19 cellular contexts compared by ENCODE assay signal in the genomic region with DNA sequence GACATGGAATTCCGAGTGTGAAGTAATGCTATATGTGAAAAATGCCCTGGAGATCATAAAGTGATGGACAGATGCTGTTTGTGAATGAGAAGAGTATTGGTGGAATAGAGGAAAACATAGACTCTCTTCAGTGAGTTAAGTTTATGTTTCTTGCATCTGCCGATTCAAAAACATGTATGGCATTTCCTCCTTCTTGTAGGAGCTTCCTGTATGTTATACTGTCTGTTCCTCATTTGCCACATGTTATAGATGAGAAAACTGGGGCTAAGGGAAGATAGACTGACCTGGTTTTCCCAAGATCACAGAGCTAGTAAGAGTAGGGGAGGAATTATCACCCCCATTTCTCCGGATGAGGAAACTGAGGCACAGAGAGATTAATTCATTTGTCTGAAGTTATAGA. TPM values are rescaled to one million over a fixed set of nuclear protein-coding genes. Genes with fewer than 3 reads are reported as not detected.
DNase-seq lines count a peak whose midpoint lies in the region; ATAC-seq, FAIRE-seq and TF ChIP-seq lines count a peak whose summit lies in the region.
"Had no signal": no experiment of that assay in that cellular context is flagged by ENCODE, and none has a peak within 500 bp of the region (broad histone marks: within the 10 kb centered on the region; RNA-seq: fewer than 3 reads in every experiment).

No MANE protein-coding gene starts in this region.

- DNase-seq in astrocyte (ENCODE audit: low read depth): no peak
- peak in 1 of 9 donors; percentile 14 for DNase-seq in naive thymus-derived CD4-positive, alpha-beta T cell
- no peak for DNase-seq in NCI-H1694 (lab: John Stamatoyannopoulos, UW)
- no peak for DNase-seq in CD4-positive, alpha-beta T cell
- DNase-seq in mucosa of descending colon: no peak
- no peak for DNase-seq in Calu3
- DNase-seq: activated CD4-positive, alpha-beta T cell treated with anti-CD3 and anti-CD28 coated beads, Interleukin-2, amount 50 U/mL, for 1 hour; activated T-cell treated with anti-CD3 and anti-CD28 coated beads, Interleukin-2, amount 50 U/mL, for 4 hours; CD8-positive, alpha-beta T cell; heart right ventricle; NCI-H1105; Peyer's patch; stimulated activated CD4-positive, alpha-beta T cell treated with anti-CD3 and anti-CD28 coated beads, Interleukin-1b, Interleukin-23, amount 100 ng/mL, for 48 hours had no signal

- H3K9me3 ChIP-seq in DOHH2 (ENCODE audit: control insufficient read depth, insufficient read depth, low read length) (no peaks in the 10 kb centered on the region), Loucy (ENCODE audit: insufficient read depth, low read depth, low read length) (no peaks in the 10 kb centered on the region), astrocyte (ENCODE audit: insufficient read depth, low read depth, low read length) (no peaks in the 10 kb centered on the region), mucosa of descending colon (no peaks in the 10 kb centered on the region)
- no peaks in the 10 kb centered on the region for H3K9me3 ChIP-seq in naive thymus-derived CD4-positive, alpha-beta T cell (ENCODE audit: control insufficient read depth in 2 of 3, low read length in 3 of 3)
- H3K9me3 ChIP-seq in CD4-positive, alpha-beta T cell (ENCODE audit: control insufficient read depth, low read length): no peaks in the 10 kb centered on the region
- H3K9me3 ChIP-seq: heart right ventricle, Peyer's patch had no signal

- FAIRE-seq in astrocyte (lab: Jason Lieb, UNC): no peak

- H3K79me2 ChIP-seq in DOHH2 (ENCODE audit: control insufficient read depth, low read length) (no peaks in the 10 kb centered on the region), Loucy (ENCODE audit: insufficient read depth, low read length) (no peaks in the 10 kb centered on the region), astrocyte (ENCODE audit: insufficient read depth, low read length) (no peaks in the 10 kb centered on the region)

- H3K9me3 Mint-ChIP-seq in astrocyte (ENCODE audit: unreplicated experiment): peaks cover 4% of the 10 kb centered on the region
- H3K9me3 Mint-ChIP-seq in naive thymus-derived CD4-positive, alpha-beta T cell: peaks cover 0 to 4% (median 0%) of the 10 kb centered on the region in 11 donors
- H3K9me3 Mint-ChIP-seq in CD4-positive, alpha-beta T cell: no peaks in the 10 kb centered on the region
- H3K9me3 Mint-ChIP-seq in Calu3 (ENCODE audit: low read depth, unreplicated experiment): no peaks in the 10 kb centered on the region
- H3K9me3 Mint-ChIP-seq: activated T-cell treated with anti-CD3 and anti-CD28 coated beads, Interleukin-2, amount 50 U/mL, for 4 hours; CD8-positive, alpha-beta T cell; central memory CD8-positive, alpha-beta T cell; GM23338 had no signal

- peaks cover 3% of the 10 kb centered on the region for H3K27me3 Mint-ChIP-seq in astrocyte (ENCODE audit: low read depth, unreplicated experiment)
- no peaks in the 10 kb centered on the region for H3K27me3 Mint-ChIP-seq in naive thymus-derived CD4-positive, alpha-beta T cell
- no peaks in the 10 kb centered on the region for H3K27me3 Mint-ChIP-seq in CD4-positive, alpha-beta T cell
- H3K27me3 Mint-ChIP-seq in Calu3 (ENCODE audit: unreplicated experiment): peaks cover 84% of the 10 kb centered on the region
- H3K27me3 Mint-ChIP-seq: central memory CD8-positive, alpha-beta T cell had no signal

- no peaks in the 10 kb centered on the region for H3K9me2 ChIP-seq in DOHH2 (replicated peaks; ENCODE audit: control insufficient read depth, low read length)
- no peaks in the 10 kb centered on the region for H3K9me2 ChIP-seq in Loucy (replicated peaks; ENCODE audit: low read depth, low read length)

- H3F3A ChIP-seq in DOHH2 (ENCODE audit: control insufficient read depth, insufficient read depth) (no peaks in the 10 kb centered on the region), Loucy (ENCODE audit: low read depth) (no peaks in the 10 kb centered on the region)

- intact Hi-C loops in naive thymus-derived CD4-positive, alpha-beta T cell (cut with micrococcal nuclease): no loop called here
- intact Hi-C loops in CD4-positive, alpha-beta T cell (cut with DNase I, micrococcal nuclease): no loop called here
- intact Hi-C loops in mucosa of descending colon (cut with DNase I, micrococcal nuclease): no loop called here
- intact Hi-C loops in Calu3 (cut with micrococcal nuclease; ENCODE audit: unreplicated experiment): no loop called here

- H3K27ac Mint-ChIP-seq in astrocyte (ENCODE audit: unreplicated experiment) (no peak overlapping the region), Calu3 (ENCODE audit: unreplicated experiment) (no peak overlapping the region)
- H3K27ac Mint-ChIP-seq in naive thymus-derived CD4-positive, alpha-beta T cell: peak overlapping the region in 8 of 9 donors; percentile 6 to 84 (median 38)
- no peak overlapping the region for H3K27ac Mint-ChIP-seq in CD4-positive, alpha-beta T cell
- H3K27ac Mint-ChIP-seq: CD8-positive, alpha-beta T cell; GM23338 had no signal

- H3K4me1 Mint-ChIP-seq in astrocyte (ENCODE audit: low read depth, unreplicated experiment) (peaks cover 17% of the 10 kb centered on the region), Calu3 (ENCODE audit: low read depth, unreplicated experiment) (peaks cover 7% of the 10 kb centered on the region)
- peaks cover 16 to 40% (median 32%) of the 10 kb centered on the region in 7 donors for H3K4me1 Mint-ChIP-seq in naive thymus-derived CD4-positive, alpha-beta T cell
- H3K4me1 Mint-ChIP-seq in CD4-positive, alpha-beta T cell (ENCODE audit: low read depth): peaks cover 32% of the 10 kb centered on the region

- no peak overlapping the region for H3K4me3 Mint-ChIP-seq in astrocyte (ENCODE audit: unreplicated experiment)
- H3K4me3 Mint-ChIP-seq in naive thymus-derived CD4-positive, alpha-beta T cell: peak overlapping the region in 3 of 10 donors; percentile 6 to 24 (median 18)
- H3K4me3 Mint-ChIP-seq in CD4-positive, alpha-beta T cell: no peak overlapping the region
- H3K4me3 Mint-ChIP-seq in Calu3 (ENCODE audit: low read depth, unreplicated experiment): no peak overlapping the region
- H3K4me3 Mint-ChIP-seq: activated T-cell treated with anti-CD3 and anti-CD28 coated beads, Interleukin-2, amount 50 U/mL, for 4 hours; CD8-positive, alpha-beta T cell; central memory CD8-positive, alpha-beta T cell; GM23338 had no signal

- no peaks in the 10 kb centered on the region for H3K36me3 ChIP-seq in DOHH2 (ENCODE audit: control insufficient read depth, low read length)
- H3K36me3 ChIP-seq in Loucy (ENCODE audit: insufficient read depth, low read length): no peaks in the 10 kb centered on the region
- no peaks in the 10 kb centered on the region for H3K36me3 ChIP-seq in astrocyte (ENCODE audit: insufficient read depth, low read length)
- no peaks in the 10 kb centered on the region for H3K36me3 ChIP-seq in naive thymus-derived CD4-positive, alpha-beta T cell (ENCODE audit: control insufficient read depth in 2 of 3, insufficient read depth in 3 of 3, low read length in 3 of 3)
- no peaks in the 10 kb centered on the region for H3K36me3 ChIP-seq in mucosa of descending colon (ENCODE audit: low read depth)
- H3K36me3 ChIP-seq: heart right ventricle, Peyer's patch had no signal

- H3K4me1 ChIP-seq in DOHH2 (ENCODE audit: control insufficient read depth, low read length) (peaks cover 13% of the 10 kb centered on the region), Loucy (ENCODE audit: insufficient read depth, low read length, poor library complexity, severe bottlenecking) (peaks cover 15% of the 10 kb centered on the region), astrocyte (ENCODE audit: insufficient read depth, low read length) (peaks cover 4% of the 10 kb centered on the region), mucosa of descending colon (ENCODE audit: low read depth) (no peaks in the 10 kb centered on the region)
- peaks cover 7 to 22% of the 10 kb centered on the region in 2 donors for H3K4me1 ChIP-seq in naive thymus-derived CD4-positive, alpha-beta T cell (ENCODE audit: control insufficient read depth in 2 of 2, insufficient read depth in 2 of 2, low read length in 2 of 2)

- H3K4me3 ChIP-seq in DOHH2 (ENCODE audit: low read length): no peak overlapping the region
- H3K4me3 ChIP-seq in Loucy (ENCODE audit: low read length, poor library complexity, severe bottlenecking): no peak overlapping the region
- H3K4me3 ChIP-seq in astrocyte (ENCODE audit: insufficient read depth, low read depth, low read length): no peak overlapping the region
- H3K4me3 ChIP-seq in naive thymus-derived CD4-positive, alpha-beta T cell (ENCODE audit: low read length): no peak overlapping the region
- no peak overlapping the region for H3K4me3 ChIP-seq in mucosa of descending colon
- H3K4me3 ChIP-seq: GM23338, heart right ventricle, Peyer's patch had no signal

- no peak for TF ChIP-seq CTCF in DOHH2 (IDR thresholded peaks at IDR 0.05; ENCODE audit: low read depth, low read length, poor library complexity, severe bottlenecking)
- no peak for TF ChIP-seq CTCF in Loucy (conservative IDR thresholded peaks at IDR 0.05; ENCODE audit: low read length)
- TF ChIP-seq CTCF in astrocyte (IDR thresholded peaks at IDR 0.05; ENCODE audit: insufficient read depth, low read depth, low read length): no peak
- TF ChIP-seq CTCF in CD4-positive, alpha-beta T cell (IDR thresholded peaks at IDR 0.05): no peak
- no peak for TF ChIP-seq CTCF in mucosa of descending colon (IDR thresholded peaks at IDR 0.05)
- TF ChIP-seq CTCF in Calu3 (IDR thresholded peaks at IDR 0.05; ENCODE audit: unreplicated experiment): no peak

- CTCF ChIA-PET in naive thymus-derived CD4-positive, alpha-beta T cell (lab: Charles Lee): interaction anchor here (1.4 kb wide), 1 partner anchor 108 kb away, joined by 3 read pairs; no protein-coding TSS in a partner anchor
- CTCF ChIA-PET in CD4-positive, alpha-beta T cell (lab: Charles Lee): interaction anchor here (1.1 kb wide), 1 partner anchor 166 kb away, joined by 3 read pairs; no protein-coding TSS in a partner anchor
- CTCF ChIA-PET in Calu3 (lab: Charles Lee): no interaction called here

- H3K4me2 ChIP-seq in DOHH2 (ENCODE audit: low read length) (0 out of 2 replicates have a peak overlapping the region, but pooled peaks have one; percentile 5), Loucy (ENCODE audit: low read depth, low read length, poor library complexity, severe bottlenecking) (no peak overlapping the region), astrocyte (ENCODE audit: low read length) (peak overlapping the region; percentile 42)
- H3K4me2 ChIP-seq: GM23338 had no signal

- BruUV-seq in Calu3 (replicated peaks; lab: Mats Ljungman, UMichigan): no TSS peak

- POLR2A ChIA-PET in naive thymus-derived CD4-positive, alpha-beta T cell (lab: Charles Lee): interaction anchor here (0.6 to 0.9 kb wide), 3 partner anchors 35 to 131 kb away, joined by 3 to 5 read pairs (median 4); no protein-coding TSS in a partner anchor
- POLR2A ChIA-PET in CD4-positive, alpha-beta T cell (lab: Charles Lee): interaction anchor here (1.6 kb wide), 1 partner anchor 98 kb away, joined by 3 read pairs; a partner anchor contains a TSS

- no peaks in the 10 kb centered on the region for H4K20me1 ChIP-seq in DOHH2 (ENCODE audit: control insufficient read depth, insufficient read depth, low read depth, low read length)
- no peaks in the 10 kb centered on the region for H4K20me1 ChIP-seq in Loucy (ENCODE audit: insufficient read depth, low read length, poor library complexity, severe bottlenecking)
- H4K20me1 ChIP-seq in astrocyte (ENCODE audit: insufficient read depth, low read length): no peaks in the 10 kb centered on the region

- no peak overlapping the region for H3K27ac ChIP-seq in DOHH2 (ENCODE audit: low read depth, low read length)
- no peak overlapping the region for H3K27ac ChIP-seq in astrocyte (ENCODE audit: low read depth, low read length)
- no peak overlapping the region for H3K27ac ChIP-seq in naive thymus-derived CD4-positive, alpha-beta T cell (ENCODE audit: low read depth, low read length)
- H3K27ac ChIP-seq in CD4-positive, alpha-beta T cell (ENCODE audit: low read depth, low read length): no peak overlapping the region

- H3K27me3 ChIP-seq in DOHH2 (ENCODE audit: control insufficient read depth, low read length) (peaks cover 15% of the 10 kb centered on the region), Loucy (ENCODE audit: insufficient read depth, low read length, poor library complexity, severe bottlenecking) (no peaks in the 10 kb centered on the region), astrocyte (ENCODE audit: insufficient read depth, low read length) (peaks cover 5% of the 10 kb centered on the region)
- H3K27me3 ChIP-seq in naive thymus-derived CD4-positive, alpha-beta T cell (ENCODE audit: control insufficient read depth in 2 of 2, insufficient read depth in 2 of 2, low read length in 2 of 2): no peaks in the 10 kb centered on the region
- H3K27me3 ChIP-seq in CD4-positive, alpha-beta T cell (ENCODE audit: control insufficient read depth, insufficient read depth, low read length): no peaks in the 10 kb centered on the region
- H3K27me3 ChIP-seq: heart right ventricle, Peyer's patch had no signal

- ATAC-seq in naive thymus-derived CD4-positive, alpha-beta T cell: peak; percentile 53
- ATAC-seq in CD4-positive, alpha-beta T cell (ENCODE audit: poor library complexity): no peak
- no peak for ATAC-seq in mucosa of descending colon
- ATAC-seq: activated T-cell treated with anti-CD3 and anti-CD28 coated beads, Interleukin-2, amount 50 U/mL, for 4 hours; CD8-positive, alpha-beta T cell; GM23338 had no signal

- H3K36me3 Mint-ChIP-seq in astrocyte (ENCODE audit: low read depth, unreplicated experiment) (no peaks in the 10 kb centered on the region), Calu3 (ENCODE audit: insufficient read depth, unreplicated experiment) (no peaks in the 10 kb centered on the region)
- H3K36me3 Mint-ChIP-seq in naive thymus-derived CD4-positive, alpha-beta T cell: peaks cover 0 to 4% (median 0%) of the 10 kb centered on the region in 5 donors
- no peaks in the 10 kb centered on the region for H3K36me3 Mint-ChIP-seq in CD4-positive, alpha-beta T cell (ENCODE audit: low read depth)
- H3K36me3 Mint-ChIP-seq: CD8-positive, alpha-beta T cell had no signal

- peak overlapping the region; percentile 52 for H2AFZ ChIP-seq in Loucy (ENCODE audit: low read length)
- peak overlapping the region; percentile 9 for H2AFZ ChIP-seq in astrocyte (ENCODE audit: low read depth, low read length)
- H2AFZ ChIP-seq: GM23338 had no signal

- H3K9ac ChIP-seq in Loucy (ENCODE audit: low read depth, low read length, poor library complexity, severe bottlenecking) (no peak overlapping the region), astrocyte (ENCODE audit: low read length) (no peak overlapping the region)

RNA-seq across cellular contexts. Expression of a gene that starts 41.1 kb away (rescaled TPM):
- total RNA-seq in astrocyte (not detected in 2 replicates), mucosa of descending colon (not detected), Calu3 (2022) (not detected in 2 replicates)
- not detected for total RNA-seq in naive thymus-derived CD4-positive, alpha-beta T cell
- not detected for polyA plus RNA-seq in naive thymus-derived CD4-positive, alpha-beta T cell
- total RNA-seq in CD4-positive, alpha-beta T cell: not detected
- total RNA-seq: activated T-cell treated with anti-CD3 and anti-CD28 coated beads, Interleukin-2, amount 50 U/mL, for 4 hours; CD8-positive, alpha-beta T cell; GM23338; heart right ventricle; Peyer's patch; renal cortical epithelial cell; T-helper 1 cell treated with Interleukin-12 subunit alpha and Interleukin-12 subunit beta and Interleukin-4 antibody, amounts not matched to agents 30 ng/mL and 1 ng/mL, for 36 hours had no signal
- polyA plus RNA-seq: GM23338, heart right ventricle had no signal

RNA-seq across cellular contexts. Expression of a gene that starts 52.0 kb away (rescaled TPM):
- not detected in 2 replicates for total RNA-seq in astrocyte
- 1 to 10 TPM in 2 of 5 experiments, under 1 TPM in 2, not detected in 1; 0.19 to 2.7 (median 0.69) TPM for total RNA-seq in naive thymus-derived CD4-positive, alpha-beta T cell
- not detected for polyA plus RNA-seq in naive thymus-derived CD4-positive, alpha-beta T cell
- under 1 TPM; 0.27 to 0.87 TPM for total RNA-seq in CD4-positive, alpha-beta T cell
- 1 to 10 TPM; 1.0 to 2.9 (median 2.8) TPM for total RNA-seq in mucosa of descending colon
- not detected in 2 replicates for total RNA-seq in Calu3 (2022)
- total RNA-seq: GM23338, renal cortical epithelial cell had no signal
- polyA plus RNA-seq: GM23338 had no signal

RNA-seq across cellular contexts. Expression of a gene that starts 53.8 kb away (rescaled TPM):
- 0.23 TPM in 1 of 2 replicates, not detected in the other for total RNA-seq in astrocyte
- not detected for total RNA-seq in naive thymus-derived CD4-positive, alpha-beta T cell
- polyA plus RNA-seq in naive thymus-derived CD4-positive, alpha-beta T cell: not detected
- not detected for total RNA-seq in CD4-positive, alpha-beta T cell
- not detected for total RNA-seq in mucosa of descending colon
- not detected in 2 replicates for total RNA-seq in Calu3 (2022)
- total RNA-seq: CD8-positive, alpha-beta T cell; GM23338; heart right ventricle; Peyer's patch; renal cortical epithelial cell; T-helper 1 cell treated with Interleukin-12 subunit alpha and Interleukin-12 subunit beta and Interleukin-4 antibody, amounts not matched to agents 30 ng/mL and 1 ng/mL, for 36 hours had no signal
- polyA plus RNA-seq: GM23338, heart right ventricle had no signal

Comparison
In these comparisons a context has a peak if more than half of its experiments do, and no peak if none do; other contexts are left out.
1. H3K27ac Mint-ChIP-seq: peak in naive thymus-derived CD4-positive, alpha-beta T cell (8 of 9); none in astrocyte (single experiment), CD4-positive, alpha-beta T cell (single experiment) and Calu3 (single experiment).